ENCODE assay signal across 19 cellular contexts in genomic region chr13:55516610-55517009, GRCh38.
DNase-seq lines count a peak whose midpoint lies in the region; ATAC-seq and TF ChIP-seq lines count a peak whose summit lies in the region.
"Had no signal": no experiment of that assay in that cellular context is flagged by ENCODE, and none has a peak within 500 bp of the region (broad histone marks: within the 10 kb centered on the region; RNA-seq: fewer than 3 reads in every experiment).

No MANE protein-coding gene starts in this region.

- no peaks in the 10 kb centered on the region for H3K36me3 ChIP-seq in OCI-LY3 (replicated peaks; ENCODE audit: low read depth, low read length)
- H3K36me3 ChIP-seq in neuron (ENCODE audit: insufficient read depth, low read length) = no peaks in the 10 kb centered on the region
- H3K36me3 ChIP-seq: HAP-1, Peyer's patch had no signal

- no peaks in the 10 kb centered on the region for H3K79me2 ChIP-seq in OCI-LY3 (ENCODE audit: low read length)

- H4K20me1 ChIP-seq in OCI-LY3 (ENCODE audit: insufficient read depth, low read length) = no peaks in the 10 kb centered on the region

- no peak overlapping the region for H3K9ac ChIP-seq in OCI-LY3 (ENCODE audit: low read length)

- no peak overlapping the region for H3K4me2 ChIP-seq in OCI-LY3 (ENCODE audit: low read length)

- no peak for TF ChIP-seq CTCF in OCI-LY3 (IDR thresholded peaks at IDR 0.05; ENCODE audit: low read depth, low read length)

- DNase-seq in NCI-H345 (lab: John Stamatoyannopoulos, UW) (peak; percentile 5), NCI-H345 treated with DMSO at 0.1 percent for 48 hours (lab: John Stamatoyannopoulos, UW; ENCODE audit: unreplicated experiment) (no peak), HPDE6-E6E7 (ENCODE audit: extremely low spot score) (peak; percentile 6), COR-L47 (lab: John Stamatoyannopoulos, UW) (no peak), left cardiac atrium (no peak)
- DNase-seq: CD8-positive, alpha-beta T cell; Karpas-422; NCI-H1105 treated with DMSO at 0.1 percent for 48 hours; NCI-H1694; NCI-H2081 treated with DMSO at 0.1 percent for 48 hours; NCI-H446; NCI-H774; Peyer's patch; Right ventricle myocardium superior; SW 1271 had no signal

- H3K4me3 ChIP-seq in OCI-LY3 (ENCODE audit: low read length) (no peak overlapping the region), neuron (ENCODE audit: low read length) (no peak overlapping the region)
- H3K4me3 ChIP-seq: HAP-1, Peyer's patch had no signal

- peak overlapping the region; percentile 1; the same call in 1 of the 2 replicates for H2AFZ ChIP-seq in OCI-LY3 (ENCODE audit: low read depth, low read length)
- peak overlapping the region; percentile 54 for H2AFZ ChIP-seq in neuron (ENCODE audit: low read depth, low read length)

- H3K4me1 ChIP-seq in OCI-LY3 (ENCODE audit: low read length) (peaks cover 12% of the 10 kb centered on the region), neuron (ENCODE audit: insufficient read depth, low read length) (no peaks in the 10 kb centered on the region)
- H3K4me1 ChIP-seq: HAP-1, Peyer's patch had no signal

- H3K27me3 ChIP-seq in OCI-LY3 (ENCODE audit: low read depth, low read length) (no peaks in the 10 kb centered on the region), neuron (ENCODE audit: insufficient read depth, low read length) (no peaks in the 10 kb centered on the region)
- H3K27me3 ChIP-seq: Peyer's patch had no signal

- intact Hi-C loops in left cardiac atrium (cut with DNase I) = no loop called here

- no peaks in the 10 kb centered on the region for H3K9me3 ChIP-seq in OCI-LY3 (ENCODE audit: insufficient read depth, low read length)
- H3K9me3 ChIP-seq in neuron (ENCODE audit: low read length) = no peaks in the 10 kb centered on the region
- H3K9me3 ChIP-seq: HAP-1, Peyer's patch had no signal

- no peak overlapping the region for H3K27ac ChIP-seq in OCI-LY3 (ENCODE audit: low read length)
- H3K27ac ChIP-seq: Peyer's patch had no signal

- ATAC-seq in GM18867 (IDR thresholded peaks at IDR 0.05; ENCODE audit: unreplicated experiment) (no peak), left cardiac atrium (no peak)
- ATAC-seq: CD8-positive, alpha-beta T cell had no signal

Comparison
In these comparisons a context has a peak if more than half of its experiments do, and no peak if none do; other contexts are left out.
1. DNase-seq: peak in NCI-H345 (single experiment) and HPDE6-E6E7 (single experiment); none in NCI-H345 treated with DMSO at 0.1 percent for 48 hours (single experiment), COR-L47 (single experiment) and left cardiac atrium (single experiment).